31 cellular contexts compared by ENCODE assay signal in genomic region chr11:34519595-34520235, GRCh38. TPM values are rescaled to one million over a fixed set of nuclear protein-coding genes. Genes with fewer than 3 reads are reported as not detected.
"Had no signal": no experiment of that assay in that cellular context is flagged by ENCODE, and none has a peak within 500 bp of the region (broad histone marks: within the 10 kb centered on the region; RNA-seq: fewer than 3 reads in every experiment).

No MANE protein-coding gene starts in this region.

- DNase-seq: activated CD4-positive, alpha-beta T cell treated with anti-CD3 and anti-CD28 coated beads, Interleukin-2, amount 10 ng/mL, durations not matched to agents 24 days and 14 days; activated CD4-positive, alpha-beta T cell treated with anti-CD3 and anti-CD28 coated beads, Interleukin-2, amount 50 U/mL, for 4 hours; activated CD8-positive, alpha-beta T cell treated with anti-CD3 and anti-CD28 coated beads for 36 hours; activated effector memory CD4-positive, alpha-beta T cell treated with anti-CD3 and anti-CD28 coated beads, Interleukin-2, amount 50 U/mL, for 16 hours; activated naive CD4-positive, alpha-beta T cell; activated naive CD4-positive, alpha-beta T cell treated with anti-CD3 and anti-CD28 coated beads, Interleukin-2, amount 50 U/mL, for 16 hours; activated naive CD8-positive, alpha-beta T cell treated with anti-CD3 and anti-CD28 coated beads for 36 hours; activated T-cell treated with anti-CD3 and anti-CD28 coated beads, Interleukin-2, amount 50 U/mL, for 1 hour; activated T-cell treated with anti-CD3 and anti-CD28 coated beads, Interleukin-2, amount 50 U/mL, for 72 hours; amniotic stem cell; aorta; brain microvascular endothelial cell; NCI-H1105; NCI-H1417 treated with DMSO at 0.1 percent for 48 hours; NCI-H1930; NCI-H2081 treated with DMSO at 0.1 percent for 48 hours; NCI-H345; NCI-H524 treated with DMSO at 0.1 percent for 48 hours; NK-92 treated with Interleukin-12 subunit alpha and Interleukin-12 subunit beta, amount 100 ng/mL, for 24 hours; PC-9; Right ventricle myocardium superior had no signal

- H3K4me3 Mint-ChIP-seq: activated CD4-positive, alpha-beta T cell treated with anti-CD3 and anti-CD28 coated beads, Interleukin-2, amount 10 ng/mL, durations not matched to agents 24 days and 14 days; activated CD8-positive, alpha-beta T cell treated with anti-CD3 and anti-CD28 coated beads for 36 hours; activated naive CD8-positive, alpha-beta T cell treated with anti-CD3 and anti-CD28 coated beads for 36 hours; activated T-cell treated with anti-CD3 and anti-CD28 coated beads, Interleukin-2, amount 50 U/mL, for 72 hours; activated T-helper 17 cell treated with anti-CD3 and anti-CD28 coated beads, Interleukin-2, amount 50 U/mL, for 72 hours; central memory CD8-positive, alpha-beta T cell; T-helper 1 cell treated with Interleukin-12 subunit alpha and Interleukin-12 subunit beta and Interleukin-4 antibody, amounts not matched to agents 30 μg/mL and 1 μg/mL, for 36 hours; T-helper 2 cell treated with Interferon-gamma antibody and Interleukin-4, amounts not matched to agents 5 μg/mL and 100 μg/mL, for 36 hours had no signal

- H3K9me3 Mint-ChIP-seq: activated CD4-positive, alpha-beta T cell treated with anti-CD3 and anti-CD28 coated beads, Interleukin-2, amount 10 ng/mL, durations not matched to agents 24 days and 14 days; activated CD8-positive, alpha-beta T cell treated with anti-CD3 and anti-CD28 coated beads for 36 hours; activated naive CD8-positive, alpha-beta T cell treated with anti-CD3 and anti-CD28 coated beads for 36 hours; activated T-cell treated with anti-CD3 and anti-CD28 coated beads, Interleukin-2, amount 50 U/mL, for 72 hours; activated T-helper 17 cell treated with anti-CD3 and anti-CD28 coated beads, Interleukin-2, amount 50 U/mL, for 72 hours; central memory CD8-positive, alpha-beta T cell; T-helper 1 cell treated with Interleukin-12 subunit alpha and Interleukin-12 subunit beta and Interleukin-4 antibody, amounts not matched to agents 30 μg/mL and 1 μg/mL, for 36 hours; T-helper 2 cell treated with Interferon-gamma antibody and Interleukin-4, amounts not matched to agents 5 μg/mL and 100 μg/mL, for 36 hours had no signal

- H3K27me3 ChIP-seq: brain microvascular endothelial cell, cardiac muscle cell had no signal

- H3K4me1 Mint-ChIP-seq: activated CD4-positive, alpha-beta T cell treated with anti-CD3 and anti-CD28 coated beads, Interleukin-2, amount 10 ng/mL, durations not matched to agents 24 days and 14 days; activated naive CD8-positive, alpha-beta T cell treated with anti-CD3 and anti-CD28 coated beads for 36 hours; activated T-helper 17 cell treated with anti-CD3 and anti-CD28 coated beads, Interleukin-2, amount 50 U/mL, for 72 hours; central memory CD8-positive, alpha-beta T cell had no signal

- H3K4me2 ChIP-seq: PC-9 had no signal

- H3K4me3 ChIP-seq: cardiac muscle cell, PC-9 had no signal

- H3K27ac ChIP-seq: brain microvascular endothelial cell, cardiac muscle cell, PC-9 had no signal

- FAIRE-seq: RCC 7860, TTC549 had no signal

- H3K27ac Mint-ChIP-seq: activated CD4-positive, alpha-beta T cell treated with anti-CD3 and anti-CD28 coated beads, Interleukin-2, amount 10 ng/mL, durations not matched to agents 24 days and 14 days; activated CD8-positive, alpha-beta T cell treated with anti-CD3 and anti-CD28 coated beads for 36 hours; activated naive CD8-positive, alpha-beta T cell treated with anti-CD3 and anti-CD28 coated beads for 36 hours; activated T-cell treated with anti-CD3 and anti-CD28 coated beads, Interleukin-2, amount 50 U/mL, for 72 hours; activated T-helper 17 cell treated with anti-CD3 and anti-CD28 coated beads, Interleukin-2, amount 50 U/mL, for 72 hours; T-helper 1 cell treated with Interleukin-12 subunit alpha and Interleukin-12 subunit beta and Interleukin-4 antibody, amounts not matched to agents 30 μg/mL and 1 μg/mL, for 36 hours; T-helper 2 cell treated with Interferon-gamma antibody and Interleukin-4, amounts not matched to agents 5 μg/mL and 100 μg/mL, for 36 hours had no signal

- H2AFZ ChIP-seq: PC-9 had no signal

- H3K36me3 Mint-ChIP-seq: activated naive CD8-positive, alpha-beta T cell treated with anti-CD3 and anti-CD28 coated beads for 36 hours had no signal

- ATAC-seq: activated CD8-positive, alpha-beta T cell treated with anti-CD3 and anti-CD28 coated beads for 36 hours; activated T-cell treated with anti-CD3 and anti-CD28 coated beads, Interleukin-2, amount 50 U/mL, for 72 hours; activated T-helper 17 cell treated with anti-CD3 and anti-CD28 coated beads, Interleukin-2, amount 50 U/mL, for 72 hours had no signal

- H3K36me3 ChIP-seq: brain microvascular endothelial cell, cardiac muscle cell had no signal

RNA-seq across cellular contexts. Expression of gene ELF5, which starts 6.1 kb away (rescaled TPM):
- total RNA-seq: activated CD4-positive, alpha-beta T cell treated with anti-CD3 and anti-CD28 coated beads, Interleukin-2, amount 10 ng/mL, durations not matched to agents 24 days and 14 days; activated CD8-positive, alpha-beta memory T cell treated with anti-CD3 and anti-CD28 coated beads for 36 hours; activated CD8-positive, alpha-beta T cell treated with anti-CD3 and anti-CD28 coated beads for 36 hours; activated naive CD8-positive, alpha-beta T cell treated with anti-CD3 and anti-CD28 coated beads for 36 hours; activated T-cell treated with anti-CD3 and anti-CD28 coated beads, Interleukin-2, amount 50 U/mL, for 72 hours; activated T-helper 17 cell treated with anti-CD3 and anti-CD28 coated beads, Interleukin-2, amount 50 U/mL, for 72 hours; aorta; cardiac muscle cell; chondrocyte; NCI-H460; Right ventricle myocardium superior had no signal
- polyA plus RNA-seq: aorta, cardiac muscle cell had no signal
